Comparison of ENCODE assay signal across 11 cellular contexts in genomic region chr3:136931587-136931986, GRCh38. TPM values are rescaled to one million over a fixed set of nuclear protein-coding genes. Genes with fewer than 3 reads are reported as not detected.
DNase-seq lines count a peak whose midpoint lies in the region; ATAC-seq, FAIRE-seq and TF ChIP-seq lines count a peak whose summit lies in the region.
"Had no signal": no experiment of that assay in that cellular context is flagged by ENCODE, and none has a peak within 500 bp of the region (broad histone marks: within the 10 kb centered on the region; RNA-seq: fewer than 3 reads in every experiment).

No MANE protein-coding gene starts in this region.

- no peak for TF ChIP-seq EP300 in SK-N-SH (IDR thresholded peaks at IDR 0.05; ENCODE audit: borderline replicate concordance in 1 of 2, low read depth in 1 of 2, low read length in 1 of 2)

- H3K4me1 ChIP-seq in ACC112 (ENCODE audit: control insufficient read depth, insufficient read depth, low read length, unreplicated experiment): peaks cover 27% of the 10 kb centered on the region
- H3K4me1 ChIP-seq in parathyroid adenoma: no peaks in the 10 kb centered on the region
- H3K4me1 ChIP-seq in SK-N-SH (ENCODE audit: control insufficient read depth in 1 of 2, insufficient read depth in 2 of 2, low read depth in 1 of 2, low read length in 1 of 2): peaks cover 0 to 3% of the 10 kb centered on the region in 2 experiments; a peak in 1 of 4 replicates

- H3K27me3 ChIP-seq in ACC112 (ENCODE audit: insufficient read depth, low read length) (no peaks in the 10 kb centered on the region), parathyroid adenoma (ENCODE audit: control insufficient read depth, insufficient read depth, low read length) (no peaks in the 10 kb centered on the region), SK-N-SH (ENCODE audit: insufficient read depth) (no peaks in the 10 kb centered on the region)
- H3K27me3 ChIP-seq: tibial artery had no signal

- H3K36me3 ChIP-seq in ACC112 (ENCODE audit: insufficient read depth, low read length) (peaks cover 12% of the 10 kb centered on the region), parathyroid adenoma (ENCODE audit: control insufficient read depth, insufficient read depth, low read length) (no peaks in the 10 kb centered on the region), SK-N-SH (replicated peaks in 1 of 2; ENCODE audit: control insufficient read depth in 1 of 2, insufficient read depth in 2 of 2, low read length in 1 of 2) (peaks cover 13 to 36% of the 10 kb centered on the region in 2 experiments)

- TF ChIP-seq POLR2A in H54 (IDR thresholded peaks at IDR 0.05; ENCODE audit: low read depth, low read length): no peak

- DNase-seq in H54 (ENCODE audit: insufficient read length, low spot score) (no peak), epithelial cell of esophagus (ENCODE audit: low read depth) (peak; percentile 14), NOMO-1 treated with DMSO at 0.1 percent for 48 hours (lab: John Stamatoyannopoulos, UW; ENCODE audit: unreplicated experiment) (no peak), SK-N-SH (no peak)
- DNase-seq: nucleus accumbens, tibial artery had no signal

- TF ChIP-seq CTCF in epithelial cell of esophagus (IDR thresholded peaks at IDR 0.05; ENCODE audit: insufficient read depth, low read depth, low read length, missing control alignments) (no peak), parathyroid adenoma (IDR thresholded peaks at IDR 0.05) (no peak), SK-N-SH (IDR thresholded peaks at IDR 0.05) (no peak)

- H3K4me3 ChIP-seq in ACC112 (ENCODE audit: low read depth, low read length) (peak overlapping the region; percentile 68), epithelial cell of esophagus (ENCODE audit: low read length) (peak overlapping the region; percentile 60), parathyroid adenoma (ENCODE audit: low read depth, low read length) (peak overlapping the region; percentile 1), SK-N-SH (ENCODE audit: low read depth in 2 of 2, low read length in 1 of 2) (no peak overlapping the region)

- H2AFZ ChIP-seq in ACC112 (ENCODE audit: low read length, unreplicated experiment) (no peak overlapping the region), parathyroid adenoma (no peak overlapping the region), SK-N-SH (ENCODE audit: low read depth) (no peak overlapping the region)

- peaks cover 5% of the 10 kb centered on the region for H3F3A ChIP-seq in SK-N-SH (replicated peaks; ENCODE audit: insufficient read depth)

- POLR2A ChIA-PET in SK-N-SH (lab: Yijun Ruan, JAX): no interaction called here

- H3K9ac ChIP-seq in parathyroid adenoma (no peak overlapping the region), SK-N-SH (no peak overlapping the region)

- H3K4me2 ChIP-seq in parathyroid adenoma (ENCODE audit: low read length) (peak overlapping the region; percentile 52), SK-N-SH (no peak overlapping the region)

- 0 out of 2 replicates have a peak, but pooled peaks cover 2% of the 10 kb centered on the region for H3K9me2 ChIP-seq in SK-N-SH

- H3K27ac ChIP-seq in ACC112 (ENCODE audit: low read depth, low read length) (peak overlapping the region; percentile 16), parathyroid adenoma (no peak overlapping the region), SK-N-SH (ENCODE audit: low read depth in 2 of 2, low read length in 1 of 2) (no peak overlapping the region)
- H3K27ac ChIP-seq: tibial artery had no signal

- no peak for ATAC-seq in HG03095 (IDR thresholded peaks at IDR 0.05; ENCODE audit: unreplicated experiment)
- no peak for ATAC-seq in GM19035 (IDR thresholded peaks at IDR 0.05; ENCODE audit: unreplicated experiment)
- ATAC-seq: activated naive CD4-positive, alpha-beta T cell treated with anti-CD3 and anti-CD28 coated beads, Interleukin-2, amount 50 U/mL, for 72 hours had no signal

- H4K20me1 ChIP-seq in SK-N-SH (ENCODE audit: insufficient read depth): 0 out of 2 replicates have a peak, but pooled peaks cover 6% of the 10 kb centered on the region

- peak; percentile 23 for FAIRE-seq in H54 (lab: Jason Lieb, UNC)

- H3K79me2 ChIP-seq in ACC112 (ENCODE audit: control insufficient read depth, insufficient read depth, low read length, unreplicated experiment): peaks cover 37% of the 10 kb centered on the region
- H3K79me2 ChIP-seq in parathyroid adenoma: peaks cover 21% of the 10 kb centered on the region
- peaks cover 26% of the 10 kb centered on the region for H3K79me2 ChIP-seq in SK-N-SH (ENCODE audit: insufficient read depth)

- CTCF ChIA-PET in SK-N-SH (lab: Yijun Ruan, JAX): interaction anchor here (0.9 kb wide), 1 partner anchor 34 kb away, joined by 3 read pairs; no protein-coding TSS in a partner anchor

- H3K9me3 ChIP-seq in parathyroid adenoma (ENCODE audit: control insufficient read depth, low read length): no peaks in the 10 kb centered on the region
- no peaks in the 10 kb centered on the region for H3K9me3 ChIP-seq in SK-N-SH
- H3K9me3 ChIP-seq: tibial artery had no signal

- 75% methylated on average over 2 of the region's 3 CpGs for WGBS in SK-N-SH (ENCODE audit: low lambda C conversion rate)

- no peak for TF ChIP-seq RAD21 in SK-N-SH (IDR thresholded peaks at IDR 0.05; ENCODE audit: low read length)

TF ChIP-seq in SK-N-SH, 30 proteins besides CTCF, POLR2A, EP300 and RAD21:
- TF ChIP-seq FOXJ3 (CRISPR knock-in tag; IDR thresholded peaks at IDR 0.05) (no peak), MAX (IDR thresholded peaks at IDR 0.05; ENCODE audit: low read depth) (no peak), GABPA (IDR thresholded peaks at IDR 0.05; ENCODE audit: low read depth) (no peak), RXRA (IDR thresholded peaks at IDR 0.05; ENCODE audit: borderline replicate concordance, low read depth) (no peak), ELF1 (IDR thresholded peaks at IDR 0.05) (no peak), FOSL2 (IDR thresholded peaks at IDR 0.05; ENCODE audit: borderline replicate concordance, low read depth) (no peak), JUND (IDR thresholded peaks at IDR 0.05) (no peak), NFIC (IDR thresholded peaks at IDR 0.05; ENCODE audit: borderline replicate concordance) (no peak), POLR2AphosphoS5 (IDR thresholded peaks at IDR 0.05; ENCODE audit: low read depth, low read length) (no peak), USF2 (IDR thresholded peaks at IDR 0.05; ENCODE audit: borderline replicate concordance, low read depth, low read length) (no peak), SIN3A (IDR thresholded peaks at IDR 0.05; ENCODE audit: borderline replicate concordance, low read depth, low read length) (no peak), FOXM1 (IDR thresholded peaks at IDR 0.05; ENCODE audit: low read depth) (no peak), SMC3 (IDR thresholded peaks at IDR 0.05; ENCODE audit: low read depth, low read length) (no peak), RFX5 (IDR thresholded peaks at IDR 0.05; ENCODE audit: low read length) (no peak), RCOR1 (IDR thresholded peaks at IDR 0.05; ENCODE audit: low read length) (no peak)
- TF ChIP-seq, protein P1, sequence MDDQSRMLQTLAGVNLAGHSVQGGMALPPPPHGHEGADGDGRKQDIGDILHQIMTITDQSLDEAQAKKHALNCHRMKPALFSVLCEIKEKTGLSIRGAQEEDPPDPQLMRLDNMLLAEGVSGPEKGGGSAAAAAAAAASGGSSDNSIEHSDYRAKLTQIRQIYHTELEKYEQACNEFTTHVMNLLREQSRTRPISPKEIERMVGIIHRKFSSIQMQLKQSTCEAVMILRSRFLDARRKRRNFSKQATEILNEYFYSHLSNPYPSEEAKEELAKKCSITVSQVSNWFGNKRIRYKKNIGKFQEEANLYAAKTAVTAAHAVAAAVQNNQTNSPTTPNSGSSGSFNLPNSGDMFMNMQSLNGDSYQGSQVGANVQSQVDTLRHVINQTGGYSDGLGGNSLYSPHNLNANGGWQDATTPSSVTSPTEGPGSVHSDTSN (IDR thresholded peaks at IDR 0.05): no peak

RNA-seq across cellular contexts. Expression of gene IL20RB, which starts 26.2 kb away (rescaled TPM):
- 0.58 and 0.78 TPM in 2 replicates for polyA plus RNA-seq in SK-N-SH (2012; rRNA removed)
- polyA plus RNA-seq in SK-N-SH (2012; cell fraction: cytosol; rRNA removed): 0.33 and 0.43 TPM in 2 replicates
- polyA plus RNA-seq in SK-N-SH (2012; cell fraction: nucleus; rRNA removed): 1.8 and 2.7 TPM in 2 replicates

Comparison
In these comparisons a context has a peak if more than half of its experiments do, and no peak if none do; other contexts are left out.
1. H3K4me3 ChIP-seq: peak in ACC112 (single experiment), epithelial cell of esophagus (single experiment) and parathyroid adenoma (single experiment); none in SK-N-SH (0 of 2).